21 cellular contexts compared by ENCODE assay signal in the genomic region with DNA sequence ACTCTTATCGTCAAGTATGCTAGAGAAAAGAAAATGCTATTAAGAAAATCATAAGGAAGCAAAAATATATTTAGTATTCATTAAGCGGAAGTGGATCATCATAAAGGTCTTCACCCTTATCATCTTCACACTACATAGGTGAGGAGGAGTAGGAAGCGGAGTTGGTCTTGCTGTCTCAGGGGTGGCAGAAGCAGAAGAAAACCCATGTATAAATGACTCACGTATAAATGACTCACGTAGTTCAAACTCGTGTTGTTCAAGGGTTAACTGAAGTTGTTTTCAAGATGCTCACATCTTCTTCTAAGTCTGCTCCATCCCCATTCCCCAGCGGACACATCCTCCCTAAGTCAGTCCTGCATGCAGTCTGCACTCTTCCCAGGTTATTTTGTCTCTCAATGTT.
"Had no signal": no experiment of that assay in that cellular context is flagged by ENCODE, and none has a peak within 500 bp of the region (broad histone marks: within the 10 kb centered on the region; RNA-seq: fewer than 3 reads in every experiment).

No MANE protein-coding gene starts in this region.

- H3K4me3 Mint-ChIP-seq: activated CD4-positive, alpha-beta T cell treated with anti-CD3 and anti-CD28 coated beads, Interleukin-2, amount 10 ng/mL, durations not matched to agents 7 days and 5 days; brain; nephron had no signal

- H3K9me3 ChIP-seq: neutrophil, ovary, prostate gland, stomach, transverse colon had no signal

- FAIRE-seq: endometrium, islet of Langerhans, urothelium cell line had no signal

- H3K27me3 Mint-ChIP-seq: activated CD4-positive, alpha-beta T cell treated with anti-CD3 and anti-CD28 coated beads, Interleukin-2, amount 10 ng/mL, durations not matched to agents 7 days and 5 days; brain had no signal

- H3K27ac Mint-ChIP-seq: activated CD4-positive, alpha-beta T cell treated with anti-CD3 and anti-CD28 coated beads, Interleukin-2, amount 10 ng/mL, durations not matched to agents 7 days and 5 days; brain; nephron had no signal

- H3K4me3 ChIP-seq: heart left ventricle, ovary, prostate gland, stomach, transverse colon had no signal

- H3K4me1 ChIP-seq: stomach, transverse colon had no signal

- H3K27ac ChIP-seq: neutrophil, ovary, prostate gland, stomach, transverse colon had no signal

- H3K27me3 ChIP-seq: heart left ventricle, neutrophil, ovary, stomach, transverse colon had no signal

- DNase-seq: activated CD4-positive, alpha-beta T cell treated with anti-CD3 and anti-CD28 coated beads, Interleukin-2, amount 10 ng/mL, durations not matched to agents 7 days and 5 days; activated CD4-positive, CD25-positive, alpha-beta regulatory T cell; activated CD8-positive, alpha-beta memory T cell treated with anti-CD3 and anti-CD28 coated beads for 24 hours; activated CD8-positive, alpha-beta memory T cell treated with anti-CD3 and anti-CD28 coated beads, Interleukin-2, amount 50 U/mL, for 4 hours; activated gamma-delta T cell; aorta; heart left ventricle; left ventricle myocardium superior; mammary epithelial cell; ovary; stimulated activated CD4-positive, alpha-beta T cell treated with anti-CD3 and anti-CD28 coated beads, Interleukin-4, amount 100 ng/mL, for 1 hour; stomach; T1000; transverse colon had no signal

- H3K36me3 ChIP-seq: heart left ventricle, neutrophil, ovary, prostate gland, transverse colon had no signal

- ATAC-seq: heart left ventricle, left ventricle myocardium superior had no signal
